Comparison of ENCODE assay signal across 25 cellular contexts in genomic region chr1:35371506-35371905, GRCh38.
"Had no signal": no experiment of that assay in that cellular context is flagged by ENCODE, and none has a peak within 500 bp of the region (broad histone marks: within the 10 kb centered on the region; RNA-seq: fewer than 3 reads in every experiment).

No MANE protein-coding gene starts in this region.

- ATAC-seq: activated T-cell treated with anti-CD3 and anti-CD28 coated beads, Interleukin-2, amount 50 U/mL, for 72 hours; left lobe of liver; stimulated activated memory B cell treated with anti-CD40 and anti-IgM and Interleukin-4, amounts not matched to agents 10 μg/mL and 1 μg/mL and 100 μg/mL, for 72 hours; T-cell; upper lobe of right lung had no signal

- H3K4me1 ChIP-seq: breast epithelium had no signal

- H3K27me3 Mint-ChIP-seq: activated naive CD4-positive, alpha-beta T cell treated with anti-CD3 and anti-CD28 coated beads, Interleukin-2, amount 50 U/mL, for 24 hours; stimulated activated memory B cell treated with anti-CD40 and anti-IgM and Interleukin-4, amounts not matched to agents 10 μg/mL and 1 μg/mL and 100 μg/mL, for 72 hours; T-cell had no signal

- H3K4me1 Mint-ChIP-seq: activated naive CD4-positive, alpha-beta T cell treated with anti-CD3 and anti-CD28 coated beads, Interleukin-2, amount 50 U/mL, for 24 hours; stimulated activated memory B cell treated with anti-CD40 and anti-IgM and Interleukin-4, amounts not matched to agents 10 μg/mL and 1 μg/mL and 100 μg/mL, for 72 hours; T-cell had no signal

- H3K36me3 ChIP-seq: breast epithelium, thoracic aorta had no signal

- H3K4me3 Mint-ChIP-seq: activated naive CD4-positive, alpha-beta T cell treated with anti-CD3 and anti-CD28 coated beads, Interleukin-2, amount 50 U/mL, for 24 hours; activated T-cell treated with anti-CD3 and anti-CD28 coated beads, Interleukin-2, amount 50 U/mL, for 72 hours; mesothelial cell of epicardium; nephron; stimulated activated memory B cell treated with anti-CD40 and anti-IgM and Interleukin-4, amounts not matched to agents 10 μg/mL and 1 μg/mL and 100 μg/mL, for 72 hours; T-cell had no signal

- DNase-seq: activated CD4-positive, alpha-beta T cell treated with anti-CD3 and anti-CD28 coated beads for 1 hour; activated CD8-positive, alpha-beta memory T cell treated with anti-CD3 and anti-CD28 coated beads for 24 hours; activated gamma-delta T cell; activated T-cell treated with anti-CD3 and anti-CD28 coated beads, Interleukin-2, amount 50 U/mL, for 72 hours; dorsolateral prefrontal cortex; foreskin melanocyte; glutamatergic neuron; hippocampal formation; posterior cingulate gyrus; sigmoid colon; stimulated activated CD4-positive, alpha-beta T cell treated with anti-CD3 and anti-CD28 coated beads, Interleukin-4, amount 100 ng/mL, for 4 hours; T-cell; T1000; upper lobe of right lung had no signal

- H3K4me3 ChIP-seq: breast epithelium, dorsolateral prefrontal cortex, lung, sigmoid colon, thoracic aorta, upper lobe of right lung had no signal

- H3K9me3 Mint-ChIP-seq: activated naive CD4-positive, alpha-beta T cell treated with anti-CD3 and anti-CD28 coated beads, Interleukin-2, amount 50 U/mL, for 24 hours; activated T-cell treated with anti-CD3 and anti-CD28 coated beads, Interleukin-2, amount 50 U/mL, for 72 hours; mesothelial cell of epicardium; nephron; stimulated activated memory B cell treated with anti-CD40 and anti-IgM and Interleukin-4, amounts not matched to agents 10 μg/mL and 1 μg/mL and 100 μg/mL, for 72 hours; T-cell had no signal

- FAIRE-seq: astrocyte, keratinocyte had no signal

- H3K27ac ChIP-seq: breast epithelium, upper lobe of right lung, VCaP had no signal

- H3K27ac Mint-ChIP-seq: activated naive CD4-positive, alpha-beta T cell treated with anti-CD3 and anti-CD28 coated beads, Interleukin-2, amount 50 U/mL, for 24 hours; activated T-cell treated with anti-CD3 and anti-CD28 coated beads, Interleukin-2, amount 50 U/mL, for 72 hours; stimulated activated memory B cell treated with anti-CD40 and anti-IgM and Interleukin-4, amounts not matched to agents 10 μg/mL and 1 μg/mL and 100 μg/mL, for 72 hours; T-cell had no signal

- H3K9me3 ChIP-seq: breast epithelium, sigmoid colon, thoracic aorta, upper lobe of right lung had no signal

- H3K27me3 ChIP-seq: breast epithelium, dorsolateral prefrontal cortex, sigmoid colon, upper lobe of right lung had no signal
